ENCODE assay signal across 21 cellular contexts in the genomic region with DNA sequence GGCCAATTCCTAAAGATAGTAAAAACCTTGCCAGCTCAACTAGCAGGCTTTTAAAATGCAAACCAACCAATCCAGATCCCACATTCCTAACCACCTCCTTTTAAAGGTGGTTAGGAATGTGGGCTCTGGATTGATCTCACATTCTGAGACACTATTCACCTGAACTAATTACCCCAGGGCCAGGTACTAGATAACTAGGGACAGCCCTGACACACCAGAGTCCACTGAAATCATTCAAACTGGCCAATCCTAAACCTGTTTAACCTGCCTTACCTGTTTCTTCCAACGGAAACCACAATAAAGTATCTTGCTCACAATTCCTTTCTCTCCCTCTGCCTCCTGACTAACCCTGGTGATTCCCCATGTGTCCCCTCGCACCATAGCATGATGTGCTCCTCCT.
DNase-seq lines count a peak whose midpoint lies in the region; ATAC-seq, FAIRE-seq and TF ChIP-seq lines count a peak whose summit lies in the region.
"Had no signal": no experiment of that assay in that cellular context is flagged by ENCODE, and none has a peak within 500 bp of the region (broad histone marks: within the 10 kb centered on the region; RNA-seq: fewer than 3 reads in every experiment).

No MANE protein-coding gene starts in this region.

- no peaks in the 10 kb centered on the region for H3K9me3 ChIP-seq in BE2C
- H3K9me3 ChIP-seq: ascending aorta, left ventricle myocardium inferior, right atrium auricular region, thyroid gland had no signal

- CTCF ChIA-PET in activated naive CD4-positive, alpha-beta T cell treated with anti-CD3 and anti-CD28 coated beads, Interleukin-2, amount 10 ng/mL, durations not matched to agents 7 days and 5 days (lab: Charles Lee), result interaction anchor here (1.1 kb wide), 1 partner anchor 9 kb away, joined by 4 read pairs; no protein-coding TSS in a partner anchor
- CTCF ChIA-PET in activated naive CD4-positive, alpha-beta T cell treated with anti-CD3 and anti-CD28 coated beads for 36 hours (lab: Charles Lee), result no interaction called here

- no peak overlapping the region for H3K4me3 ChIP-seq in bronchial epithelial cell (ENCODE audit: low read depth, low read length)
- no peak overlapping the region for H3K4me3 ChIP-seq in BE2C (ENCODE audit: low read depth, low read length)
- H3K4me3 ChIP-seq: ascending aorta, left ventricle myocardium inferior, right atrium auricular region, thyroid gland had no signal

- intact Hi-C loops in activated naive CD4-positive, alpha-beta T cell treated with anti-CD3 and anti-CD28 coated beads for 36 hours (cut with micrococcal nuclease), result no loop called here
- intact Hi-C loops in left colon (cut with DNase I, micrococcal nuclease), result no loop called here

- H3K27ac Mint-ChIP-seq in activated naive CD4-positive, alpha-beta T cell treated with anti-CD3 and anti-CD28 coated beads, Interleukin-2, amount 10 ng/mL, durations not matched to agents 7 days and 5 days, result peak overlapping the region; percentile 40
- H3K27ac Mint-ChIP-seq in activated naive CD4-positive, alpha-beta T cell treated with anti-CD3 and anti-CD28 coated beads for 36 hours, result no peak overlapping the region
- peak overlapping the region; percentile 48 for H3K27ac Mint-ChIP-seq in type B pancreatic cell
- H3K27ac Mint-ChIP-seq: stimulated activated effector memory CD8-positive, alpha-beta T cell treated with anti-CD3 and anti-CD28 coated beads, Interleukin-12 subunit alpha, Interleukin-12 subunit beta, amount 100 ng/mL, for 72 hours had no signal

- no peak for DNase-seq in activated naive CD4-positive, alpha-beta T cell treated with anti-CD3 and anti-CD28 coated beads, Interleukin-2, amount 10 ng/mL, durations not matched to agents 7 days and 5 days
- no peak for DNase-seq in activated naive CD4-positive, alpha-beta T cell treated with anti-CD3 and anti-CD28 coated beads for 36 hours
- DNase-seq in bronchial epithelial cell (ENCODE audit: low read depth), result peak; percentile 79
- DNase-seq in left colon, result peak in 1 of 2 donors; percentile 44
- DNase-seq in type B pancreatic cell (ENCODE audit: extremely low spot score, unreplicated experiment), result no peak
- no peak for DNase-seq in BE2C
- DNase-seq in hypothalamus (lab: John Stamatoyannopoulos, UW), result no peak
- DNase-seq in GOT3 (lab: John Stamatoyannopoulos, UW), result no peak
- DNase-seq: activated CD4-positive, alpha-beta T cell treated with anti-CD3 and anti-CD28 coated beads for 48 hours; activated naive CD4-positive, alpha-beta T cell; activated T-cell treated with anti-CD3 and anti-CD28 coated beads for 4 hours; CD8-positive, alpha-beta T cell; hippocampal formation; left ventricle myocardium inferior; NCI-H1436 treated with DMSO at 0.1 percent for 48 hours had no signal

- H3K4me3 Mint-ChIP-seq in activated naive CD4-positive, alpha-beta T cell treated with anti-CD3 and anti-CD28 coated beads, Interleukin-2, amount 10 ng/mL, durations not matched to agents 7 days and 5 days, result no peak overlapping the region
- H3K4me3 Mint-ChIP-seq in activated naive CD4-positive, alpha-beta T cell treated with anti-CD3 and anti-CD28 coated beads for 36 hours, result no peak overlapping the region
- peak overlapping the region; percentile 48 for H3K4me3 Mint-ChIP-seq in type B pancreatic cell
- H3K4me3 Mint-ChIP-seq: CD8-positive, alpha-beta T cell; stimulated activated effector memory CD8-positive, alpha-beta T cell treated with anti-CD3 and anti-CD28 coated beads, Interleukin-12 subunit alpha, Interleukin-12 subunit beta, amount 100 ng/mL, for 72 hours had no signal

- H3K36me3 ChIP-seq in bronchial epithelial cell (ENCODE audit: control insufficient read depth, insufficient read depth, low read length) (no peaks in the 10 kb centered on the region), BE2C (no peaks in the 10 kb centered on the region)
- H3K36me3 ChIP-seq: ascending aorta, left ventricle myocardium inferior, right atrium auricular region, thyroid gland had no signal

- no peaks in the 10 kb centered on the region for H3K27me3 Mint-ChIP-seq in activated naive CD4-positive, alpha-beta T cell treated with anti-CD3 and anti-CD28 coated beads, Interleukin-2, amount 10 ng/mL, durations not matched to agents 7 days and 5 days
- H3K27me3 Mint-ChIP-seq in activated naive CD4-positive, alpha-beta T cell treated with anti-CD3 and anti-CD28 coated beads for 36 hours (ENCODE audit: low read depth), result no peaks in the 10 kb centered on the region
- H3K27me3 Mint-ChIP-seq in type B pancreatic cell, result no peaks in the 10 kb centered on the region

- FAIRE-seq in bronchial epithelial cell (lab: Jason Lieb, UNC), result no peak
- FAIRE-seq: GM19239 had no signal

- H3K27me3 ChIP-seq in bronchial epithelial cell (ENCODE audit: control insufficient read depth, insufficient read depth, low read length) (no peaks in the 10 kb centered on the region), BE2C (peaks cover 5% of the 10 kb centered on the region)
- H3K27me3 ChIP-seq: ascending aorta, right atrium auricular region, thyroid gland had no signal

- ATAC-seq in left colon, result peak; percentile 86
- ATAC-seq: HCT116 had no signal

- no peaks in the 10 kb centered on the region for H3K4me1 ChIP-seq in BE2C
- H3K4me1 ChIP-seq: ascending aorta, thyroid gland had no signal

- no peak for TF ChIP-seq CTCF in bronchial epithelial cell (IDR thresholded peaks at IDR 0.05; ENCODE audit: insufficient read depth, low read length, severe bottlenecking)
- TF ChIP-seq CTCF in type B pancreatic cell (conservative IDR thresholded peaks at IDR 0.05), result no peak
- TF ChIP-seq CTCF in BE2C (IDR thresholded peaks at IDR 0.05; ENCODE audit: low read depth, low read length), result no peak

- peaks cover 20% of the 10 kb centered on the region for H3K4me1 Mint-ChIP-seq in activated naive CD4-positive, alpha-beta T cell treated with anti-CD3 and anti-CD28 coated beads, Interleukin-2, amount 10 ng/mL, durations not matched to agents 7 days and 5 days
- peaks cover 14% of the 10 kb centered on the region for H3K4me1 Mint-ChIP-seq in activated naive CD4-positive, alpha-beta T cell treated with anti-CD3 and anti-CD28 coated beads for 36 hours (ENCODE audit: low read depth)
- peaks cover 15% of the 10 kb centered on the region for H3K4me1 Mint-ChIP-seq in type B pancreatic cell (ENCODE audit: unreplicated experiment)
- H3K4me1 Mint-ChIP-seq: stimulated activated effector memory CD8-positive, alpha-beta T cell treated with anti-CD3 and anti-CD28 coated beads, Interleukin-12 subunit alpha, Interleukin-12 subunit beta, amount 100 ng/mL, for 72 hours had no signal

- H3K9me3 Mint-ChIP-seq in activated naive CD4-positive, alpha-beta T cell treated with anti-CD3 and anti-CD28 coated beads, Interleukin-2, amount 10 ng/mL, durations not matched to agents 7 days and 5 days, result peaks cover 5% of the 10 kb centered on the region
- no peaks in the 10 kb centered on the region for H3K9me3 Mint-ChIP-seq in activated naive CD4-positive, alpha-beta T cell treated with anti-CD3 and anti-CD28 coated beads for 36 hours
- H3K9me3 Mint-ChIP-seq in type B pancreatic cell, result peaks cover 10% of the 10 kb centered on the region
- H3K9me3 Mint-ChIP-seq: CD8-positive, alpha-beta T cell; stimulated activated effector memory CD8-positive, alpha-beta T cell treated with anti-CD3 and anti-CD28 coated beads, Interleukin-12 subunit alpha, Interleukin-12 subunit beta, amount 100 ng/mL, for 72 hours had no signal

- peaks cover 12% of the 10 kb centered on the region for H3K36me3 Mint-ChIP-seq in activated naive CD4-positive, alpha-beta T cell treated with anti-CD3 and anti-CD28 coated beads, Interleukin-2, amount 10 ng/mL, durations not matched to agents 7 days and 5 days
- no peaks in the 10 kb centered on the region for H3K36me3 Mint-ChIP-seq in activated naive CD4-positive, alpha-beta T cell treated with anti-CD3 and anti-CD28 coated beads for 36 hours (ENCODE audit: low read depth)
- no peaks in the 10 kb centered on the region for H3K36me3 Mint-ChIP-seq in type B pancreatic cell
- H3K36me3 Mint-ChIP-seq: CD8-positive, alpha-beta T cell; stimulated activated effector memory CD8-positive, alpha-beta T cell treated with anti-CD3 and anti-CD28 coated beads, Interleukin-12 subunit alpha, Interleukin-12 subunit beta, amount 100 ng/mL, for 72 hours had no signal
